7 cellular contexts compared by ENCODE assay signal in genomic region chr1:207873055-207873890, GRCh38. TPM values are rescaled to one million over a fixed set of nuclear protein-coding genes. Genes with fewer than 3 reads are reported as not detected.
DNase-seq lines count a peak whose midpoint lies in the region; ATAC-seq, FAIRE-seq and TF ChIP-seq lines count a peak whose summit lies in the region.

No MANE protein-coding gene starts in this region.

- H2AFZ ChIP-seq in PC-3 (ENCODE audit: low read length) (0 out of 2 replicates have a peak overlapping the region, but pooled peaks have one; percentile 1), K562 (ENCODE audit: low read depth, low read length) (peak overlapping the region; percentile 66)

- H3K27me3 ChIP-seq in PC-3 (ENCODE audit: low read length) (no peaks in the 10 kb centered on the region), K562 (ENCODE audit: control insufficient read depth in 2 of 2, insufficient read depth in 2 of 2, low read length in 2 of 2) (no peaks in the 10 kb centered on the region)

- no peaks in the 10 kb centered on the region for H3K9me1 ChIP-seq in K562 (ENCODE audit: control insufficient read depth, insufficient read depth, low read length)

- H3K9ac ChIP-seq in PC-3 (ENCODE audit: low read length) (no peak overlapping the region), K562 (ENCODE audit: insufficient read depth in 1 of 2, low read depth in 2 of 2, low read length in 2 of 2) (peak overlapping the region in 1 of 2 experiments; percentile 26; a peak in 1 of 4 replicates)

- H3K9me2 ChIP-seq in PC-3 (replicated peaks; ENCODE audit: low read length), result no peaks in the 10 kb centered on the region

- no peaks in the 10 kb centered on the region for H3F3A ChIP-seq in PC-3 (ENCODE audit: low read length, unreplicated experiment)

- H3K79me2 ChIP-seq in PC-3 (ENCODE audit: low read length) (peaks cover 4% of the 10 kb centered on the region), K562 (ENCODE audit: control insufficient read depth, insufficient read depth, low read length) (peaks cover 6% of the 10 kb centered on the region; the same call in 2 of the 3 replicates)

- WGBS in K562 (ENCODE audit: insufficient coverage, low coverage, missing lambda C conversion rate), result 2% methylated on average over 8 of the region's 8 CpGs

- H3K9me3 ChIP-seq in PC-3 (ENCODE audit: low read length), result no peaks in the 10 kb centered on the region
- H3K9me3 ChIP-seq in K562 (replicated peaks; ENCODE audit: control insufficient read depth, insufficient read depth, low read depth, low read length), result no peaks in the 10 kb centered on the region

- CTCF ChIA-PET in PC-3 (lab: Charles Lee) (no interaction called here), K562 (lab: Yijun Ruan, JAX; ENCODE audit: low intra/inter-chr PET ratio) (no interaction called here)

- ATAC-seq in HG02885 (IDR thresholded peaks at IDR 0.05; ENCODE audit: poor library complexity, unreplicated experiment) (peak; percentile 30), PC-3 (no peak), K562 (peak; percentile 15; the same call in 2 of the 3 replicates), GM21447 (IDR thresholded peaks at IDR 0.05; ENCODE audit: unreplicated experiment) (no peak)

- peak; percentile 35 for FAIRE-seq in K562 (lab: Jason Lieb, UNC)

- H3K4me2 ChIP-seq in PC-3 (ENCODE audit: low read length) (no peak overlapping the region), K562 (ENCODE audit: insufficient read depth, low read length) (peak overlapping the region; percentile 38; the same call in 1 of the 2 replicates)

- peak; percentile 60 for TF ChIP-seq EP300 in K562 (IDR thresholded peaks at IDR 0.05; ENCODE audit: low read length)

- in situ Hi-C loops in K562 (cut with MboI), result loop anchor here (5.0 kb wide), 1 partner anchor 46 kb away; no protein-coding TSS in a partner anchor

- no peak for TF ChIP-seq CTCF in PC-3 (conservative IDR thresholded peaks at IDR 0.05; ENCODE audit: low read depth, low read length)
- no peak for TF ChIP-seq CTCF in K562 (IDR thresholded peaks at IDR 0.05 in 2 of 3, conservative IDR thresholded peaks at IDR 0.05 in 1 of 3; ENCODE audit: insufficient read depth in 2 of 3, low read depth in 1 of 3, low read length in 3 of 3)

- BruUV-seq in PC-3 (replicated peaks; lab: Mats Ljungman, UMichigan), result no TSS peak
- BruUV-seq in K562 (replicated peaks; lab: Mats Ljungman, UMichigan), result no TSS peak

- intact Hi-C loops in PC-3 (cut with micrococcal nuclease) (no loop called here), K562 (cut with micrococcal nuclease) (loop anchor here (2.0 kb wide), 1 partner anchor 162 kb away; no protein-coding TSS in a partner anchor)

- TF ChIP-seq RAD21 in K562 (CRISPR knock-in tag; conservative IDR thresholded peaks at IDR 0.05 in 1 of 2, IDR thresholded peaks at IDR 0.05 in 1 of 2), result peak in 1 of 2 experiments; percentile 4; a peak in 1 of 4 replicates

- H3K4me1 ChIP-seq in PC-3 (ENCODE audit: insufficient read depth, low read length), result peaks cover 6% of the 10 kb centered on the region; the same call in 1 of the 2 replicates
- peaks cover 30 to 31% of the 10 kb centered on the region in 2 experiments for H3K4me1 ChIP-seq in K562 (replicated peaks in 1 of 2; ENCODE audit: control insufficient read depth in 2 of 2, insufficient read depth in 2 of 2, low read length in 2 of 2)

- TF ChIP-seq POLR2A in K562 (conservative IDR thresholded peaks at IDR 0.05), result no peak

- no peak overlapping the region for H3K4me3 ChIP-seq in PC-3 (ENCODE audit: low read length)
- no peak overlapping the region for H3K4me3 ChIP-seq in K562

- no peak overlapping the region for H3K27ac ChIP-seq in PC-3 (ENCODE audit: low read length)
- no peak overlapping the region; the same call in 1 of the 3 replicates for H3K27ac ChIP-seq in K562 (ENCODE audit: extremely low read depth, low read depth, low read length)
- no peak overlapping the region for H3K27ac ChIP-seq in substantia nigra (ENCODE audit: low read depth, low read length, poor library complexity, severe bottlenecking)

- DNase-seq in PC-3 (no peak), K562 (ENCODE audit: extremely low read depth in 1 of 4, low spot score in 3 of 4) (peak in 2 of 4 experiments; percentile 44 to 56), substantia nigra (lab: John Stamatoyannopoulos, UW) (no peak), hepatic stellate cell (ENCODE audit: low spot score) (no peak)
- peak; percentile 46 for DNase-seq in stimulated activated naive CD4-positive, alpha-beta T cell treated with Interleukin-2 at 50 U/mL for 16 hours (lab: John Stamatoyannopoulos, UW)

- POLR2A ChIA-PET in PC-3 (lab: Charles Lee; ENCODE audit: unreplicated experiment) (no interaction called here), K562 (lab: Yijun Ruan, JAX) (interaction anchor here (0.6 to 2.5 kb wide), 9 partner anchors 8 to 1657 kb away, joined by 3 to 8 read pairs (median 3); no protein-coding TSS in a partner anchor)

- H3K36me3 ChIP-seq in PC-3 (ENCODE audit: low read depth, low read length) (no peaks in the 10 kb centered on the region), K562 (ENCODE audit: control insufficient read depth, insufficient read depth, low read length) (no peaks in the 10 kb centered on the region)

- H4K20me1 ChIP-seq in PC-3 (ENCODE audit: low read length) (no peaks in the 10 kb centered on the region), K562 (replicated peaks; ENCODE audit: control insufficient read depth, insufficient read depth, low read length) (no peaks in the 10 kb centered on the region)

TF ChIP-seq in K562, 482 proteins besides CTCF, POLR2A, EP300 and RAD21 (continues in another document):
- TF ChIP-seq NR2C1 (IDR thresholded peaks at IDR 0.05) (no peak), NR2C1 (tag; IDR thresholded peaks at IDR 0.05) (no peak), EZH2 (IDR thresholded peaks at IDR 0.05; ENCODE audit: borderline replicate concordance, low read depth, low read length) (no peak), TBP (optimal IDR thresholded peaks at IDR 0.05; ENCODE audit: low read depth, low read length) (no peak), BRF2 (IDR thresholded peaks at IDR 0.05; ENCODE audit: borderline replicate concordance, insufficient read depth, insufficient read length) (no peak), ATF7 (IDR thresholded peaks at IDR 0.05) (no peak; the same call in 1 of the 2 replicates), ERF (CRISPR knock-in tag; IDR thresholded peaks at IDR 0.05) (no peak), GATAD2A (IDR thresholded peaks at IDR 0.05) (no peak), LEF1 (IDR thresholded peaks at IDR 0.05) (peak; percentile 56; the same call in 1 of the 2 replicates), ZNF740 (CRISPR knock-in tag; IDR thresholded peaks at IDR 0.05) (no peak), ZNF740 (tag; IDR thresholded peaks at IDR 0.05) (no peak), KLF16 (IDR thresholded peaks at IDR 0.05) (peak; percentile 81)

RNA-seq across cellular contexts. Expression of gene CD34, which starts 37.7 kb away (rescaled TPM):
- not detected in 2 replicates for total RNA-seq in PC-3 (2014; rRNA removed)
- not detected in 2 replicates for total RNA-seq in K562 (2011; cell fraction: chromatin; rRNA removed; ENCODE audit: low replicate concordance)
- not detected in 2 replicates for total RNA-seq in K562 (2011; cell fraction: nucleolus; rRNA removed)
- not detected in 2 replicates for total RNA-seq in K562 (2011; cell fraction: nucleoplasm; rRNA removed)
- not detected in 2 replicates for total RNA-seq in K562 (2014; rRNA removed)
- not detected in 2 replicates for total RNA-seq in K562 (2014; rRNA removed; fragmentation: Illumina TruSeq; extraction: Trizol)
- total RNA-seq in K562 (2015; rRNA removed; fragmentation: Illumina TruSeq; extraction: Trizol), result not detected in 2 replicates
- 0.13 TPM in 1 of 2 replicates, not detected in the other for total RNA-seq in K562 (2021)
- polyA plus RNA-seq in K562 (2011; rRNA removed), result 0.03 TPM in 1 of 2 replicates, not detected in the other
- polyA plus RNA-seq in K562 (2011; cell fraction: cytosol; rRNA removed), result not detected in 2 replicates
- polyA plus RNA-seq in K562 (2011; cell fraction: nucleus; rRNA removed), result not detected in 2 replicates
- polyA plus RNA-seq in K562 (2012), result not detected in 2 replicates
- not detected in 2 replicates for polyA plus RNA-seq in K562 (2014; fragmentation: Illumina TruSeq; extraction: Trizol)
- polyA plus RNA-seq in K562 (2014; fragmentation: Nextera tagmentation; extraction: Ambion mirVana), result not detected
- polyA plus RNA-seq in K562 (2014; rRNA removed), result not detected in 2 replicates
- polyA minus RNA-seq in K562 (2011; rRNA and poly(A)+ RNA removed), result 0.06 TPM in 1 of 2 replicates, not detected in the other
- polyA minus RNA-seq in K562 (2011; cell fraction: cytosol; rRNA and poly(A)+ RNA removed), result not detected in 2 replicates
- not detected in 2 replicates for polyA minus RNA-seq in K562 (2011; cell fraction: nucleus; rRNA and poly(A)+ RNA removed)

Comparison
In these comparisons a context has a peak if more than half of its experiments do, and no peak if none do; other contexts are left out.
1. ATAC-seq: peak in HG02885 (single experiment) and K562 (single experiment); none in PC-3 (single experiment) and GM21447 (single experiment).